ENCODE assay signal across 24 cellular contexts in the genomic region with DNA sequence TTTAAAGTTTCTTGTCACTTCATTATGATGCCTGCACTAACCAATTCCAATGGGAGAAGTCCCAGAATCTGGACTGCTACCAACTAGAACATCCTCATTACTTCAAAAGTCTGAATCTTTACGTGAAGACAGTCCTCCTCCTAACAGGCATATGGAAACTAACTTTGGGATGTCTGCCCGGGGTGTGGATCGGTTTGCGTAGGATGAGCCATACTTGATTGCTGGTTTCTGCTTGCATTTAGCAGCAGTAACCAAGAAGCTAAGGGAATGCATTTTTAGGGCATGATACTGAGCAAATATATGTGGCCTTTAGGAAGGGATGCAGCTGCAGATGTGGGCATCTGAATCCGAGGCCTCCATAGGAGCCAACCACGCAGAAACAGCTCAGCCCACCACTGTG.
"Had no signal": no experiment of that assay in that cellular context is flagged by ENCODE, and none has a peak within 500 bp of the region (broad histone marks: within the 10 kb centered on the region; RNA-seq: fewer than 3 reads in every experiment).

No MANE protein-coding gene starts in this region.

- H3K27ac Mint-ChIP-seq: dendritic cell treated with granulocyte-macrophage colony-stimulating factor and Interleukin-4, amounts not matched to agents 40 ng/mL and 50 ng/mL, for 4 days; effector memory CD8-positive, alpha-beta T cell; immature natural killer cell; memory B cell; mesothelial cell of epicardium; natural killer cell treated with Interleukin-12 subunit alpha and Interleukin-12 subunit beta and Interleukin-15 and Interleukin-18, amount 100 ng/mL, for 72 hours; stimulated activated memory B cell treated with anti-CD40 and anti-IgM and Interleukin-4, amounts not matched to agents 10 μg/mL and 1 μg/mL and 100 μg/mL, for 72 hours; stimulated activated naive CD8-positive, alpha-beta T cell treated with anti-CD3 and anti-CD28 coated beads, Interleukin-15, Interleukin-2, amounts not matched to agents 100 ng/mL and 50 ng/mL, for 24 hours had no signal

- H3K9me3 Mint-ChIP-seq: dendritic cell treated with granulocyte-macrophage colony-stimulating factor and Interleukin-4, amounts not matched to agents 40 ng/mL and 50 ng/mL, for 4 days; mesothelial cell of epicardium had no signal

- ATAC-seq: effector memory CD8-positive, alpha-beta T cell; lower lobe of right lung; natural killer cell treated with Interleukin-12 subunit alpha and Interleukin-12 subunit beta and Interleukin-15 and Interleukin-18, amount 100 ng/mL, for 72 hours; right cardiac atrium; stimulated activated memory B cell treated with anti-CD40 and anti-IgM and Interleukin-4, amounts not matched to agents 10 μg/mL and 1 μg/mL and 100 μg/mL, for 72 hours had no signal

- H3K4me3 Mint-ChIP-seq: dendritic cell treated with granulocyte-macrophage colony-stimulating factor and Interleukin-4, amounts not matched to agents 40 ng/mL and 50 ng/mL, for 4 days; effector memory CD8-positive, alpha-beta T cell; immature natural killer cell; memory B cell; mesothelial cell of epicardium; natural killer cell treated with Interleukin-12 subunit alpha and Interleukin-12 subunit beta and Interleukin-15 and Interleukin-18, amount 100 ng/mL, for 72 hours; stimulated activated memory B cell treated with anti-CD40 and anti-IgM and Interleukin-4, amounts not matched to agents 10 μg/mL and 1 μg/mL and 100 μg/mL, for 72 hours; stimulated activated naive CD8-positive, alpha-beta T cell treated with anti-CD3 and anti-CD28 coated beads, Interleukin-15, Interleukin-2, amounts not matched to agents 100 ng/mL and 50 ng/mL, for 24 hours had no signal

- H3K9me3 ChIP-seq: esophagus squamous epithelium, left ventricle myocardium inferior, lower lobe of right lung, neutrophil, ovary, thoracic aorta had no signal

- H3K4me1 Mint-ChIP-seq: immature natural killer cell; memory B cell; stimulated activated memory B cell treated with anti-CD40 and anti-IgM and Interleukin-4, amounts not matched to agents 10 μg/mL and 1 μg/mL and 100 μg/mL, for 72 hours had no signal

- FAIRE-seq: colon, kidney had no signal

- H3K4me3 ChIP-seq: esophagus squamous epithelium, left ventricle myocardium inferior, lower lobe of right lung, ovary, thoracic aorta had no signal

- H3K27me3 ChIP-seq: esophagus squamous epithelium, foreskin keratinocyte, neutrophil, ovary had no signal

- H3K27ac ChIP-seq: epithelial cell of prostate, esophagus squamous epithelium, foreskin keratinocyte, lower lobe of right lung, neutrophil, ovary, thoracic aorta had no signal

- H3K27me3 Mint-ChIP-seq: dendritic cell treated with granulocyte-macrophage colony-stimulating factor and Interleukin-4, amounts not matched to agents 40 ng/mL and 50 ng/mL, for 4 days; effector memory CD8-positive, alpha-beta T cell; memory B cell; natural killer cell treated with Interleukin-12 subunit alpha and Interleukin-12 subunit beta and Interleukin-15 and Interleukin-18, amount 100 ng/mL, for 72 hours; stimulated activated memory B cell treated with anti-CD40 and anti-IgM and Interleukin-4, amounts not matched to agents 10 μg/mL and 1 μg/mL and 100 μg/mL, for 72 hours; stimulated activated naive CD8-positive, alpha-beta T cell treated with anti-CD3 and anti-CD28 coated beads, Interleukin-15, Interleukin-2, amounts not matched to agents 100 ng/mL and 50 ng/mL, for 24 hours had no signal

- H3K4me1 ChIP-seq: esophagus squamous epithelium, foreskin keratinocyte, left ventricle myocardium inferior, lower lobe of right lung had no signal

- H3K36me3 Mint-ChIP-seq: immature natural killer cell; memory B cell; mesothelial cell of epicardium; natural killer cell treated with Interleukin-12 subunit alpha and Interleukin-12 subunit beta and Interleukin-15 and Interleukin-18, amount 100 ng/mL, for 72 hours; stimulated activated memory B cell treated with anti-CD40 and anti-IgM and Interleukin-4, amounts not matched to agents 10 μg/mL and 1 μg/mL and 100 μg/mL, for 72 hours had no signal

- DNase-seq: cerebellar nuclear complex; effector memory CD8-positive, alpha-beta T cell; esophagus squamous epithelium; immature natural killer cell; kidney; left cardiac atrium; left ventricle myocardium inferior; lower lobe of right lung; ovary; right cardiac atrium; stimulated activated CD4-positive, alpha-beta T cell treated with anti-CD3 and anti-CD28 coated beads, Interleukin-4, amount 100 ng/mL, for 1 hour; stimulated activated CD8-positive, alpha-beta memory T cell treated with anti-CD3 and anti-CD28 coated beads, Interleukin-4, amount 100 ng/mL, for 48 hours; trophoblast cell had no signal

- H3K36me3 ChIP-seq: esophagus squamous epithelium, left ventricle myocardium inferior, lower lobe of right lung, neutrophil, ovary, thoracic aorta had no signal
